In the genomic region with DNA sequence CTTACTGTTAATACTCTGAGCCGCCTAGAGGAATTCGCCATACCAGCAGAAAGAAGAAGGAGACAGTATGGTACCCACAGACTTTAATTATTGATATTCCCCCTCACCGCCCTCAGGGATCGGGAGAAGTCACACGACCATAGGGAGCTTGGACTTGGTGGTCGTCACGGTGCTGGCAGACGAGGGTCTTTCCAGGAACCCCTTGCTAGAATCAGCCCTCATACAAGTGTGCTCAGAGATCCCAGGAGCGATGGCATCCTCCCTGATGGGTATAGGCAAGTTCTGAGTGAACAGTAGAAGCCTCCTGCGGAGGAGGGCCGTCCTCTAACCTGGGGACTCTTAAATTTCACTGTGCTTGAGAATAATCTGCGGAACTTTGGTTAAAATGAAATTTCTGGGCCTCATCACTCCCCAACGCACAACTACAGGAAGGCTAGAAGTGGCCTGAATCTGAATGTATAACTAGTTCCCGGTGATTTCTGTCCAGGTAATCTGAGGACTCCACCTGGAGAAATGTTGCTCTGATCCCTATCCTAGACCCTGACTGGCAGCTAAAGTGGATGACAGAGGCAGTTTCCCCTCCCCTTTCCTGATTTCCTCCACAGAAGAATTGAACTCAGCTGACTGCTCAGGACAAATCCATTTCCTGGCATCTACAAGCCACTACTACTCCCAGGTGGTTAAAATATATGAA, we compare ENCODE assay signal across 8 cellular contexts. TPM values are rescaled to one million over a fixed set of nuclear protein-coding genes. Genes with fewer than 3 reads are reported as not detected.
A peak's percentile ranks its signal among the peaks of the same experiment; 100 is the strongest.
DNase-seq lines count a peak whose midpoint lies in the region; ATAC-seq and TF ChIP-seq lines count a peak whose summit lies in the region.

No MANE protein-coding gene starts in this region.

- H3K14ac ChIP-seq in IMR-90 (replicated peaks; ENCODE audit: low read depth, low read length) = 0 out of 2 replicates have a peak overlapping the region, but pooled peaks have one; percentile 7

- no peak overlapping the region for H3K23ac ChIP-seq in IMR-90 (ENCODE audit: low read depth, low read length)

- 60% methylated on average over 2 of the region's 14 CpGs; no CpG with 5 or more reads in 1 of the 2 experiments for WGBS in IMR-90 (ENCODE audit: extremely low coverage in 2 of 2, insufficient read length in 1 of 2), 2 experiments

- peak overlapping the region; percentile 30 to 79; a peak in 3 of 4 replicates for H4K8ac ChIP-seq in IMR-90 (ENCODE audit: low read depth in 2 of 2, low read length in 2 of 2)

- H3K9me3 ChIP-seq in CD8-positive, alpha-beta memory T cell (ENCODE audit: low read length) = no peaks in the 10 kb centered on the region
- H3K9me3 ChIP-seq in IMR-90 (ENCODE audit: control insufficient read depth, insufficient read depth, low read length) = no peaks in the 10 kb centered on the region
- no peaks in the 10 kb centered on the region for H3K9me3 ChIP-seq in neural progenitor cell (ENCODE audit: low read depth)

- peak overlapping the region; percentile 12 for H2BK5ac ChIP-seq in IMR-90 (ENCODE audit: low read depth, low read length, poor library complexity, severe bottlenecking)

- H3K4me3 Mint-ChIP-seq in CD8-positive, alpha-beta memory T cell = peak overlapping the region; percentile 90 to 97 (median 95)
- peak overlapping the region; percentile 13 for H3K4me3 Mint-ChIP-seq in neural progenitor cell

- H2BK15ac ChIP-seq in IMR-90 (ENCODE audit: low read depth, low read length) = peak overlapping the region; percentile 26; the same call in 2 of the 3 replicates

- peak overlapping the region; percentile 14 for H4K91ac ChIP-seq in IMR-90 (ENCODE audit: insufficient read depth, low read depth, low read length)

- peak overlapping the region; percentile 59 for H2AK5ac ChIP-seq in IMR-90 (ENCODE audit: low read depth, low read length)

- no peak overlapping the region for H4K5ac ChIP-seq in IMR-90 (ENCODE audit: low read depth, low read length)

- no peaks in the 10 kb centered on the region for H3K79me2 ChIP-seq in neural progenitor cell (ENCODE audit: low read depth)

- H3K36me3 ChIP-seq in CD8-positive, alpha-beta memory T cell (ENCODE audit: insufficient read depth, low read length) = no peaks in the 10 kb centered on the region
- H3K36me3 ChIP-seq in IMR-90 (ENCODE audit: control insufficient read depth, insufficient read depth, low read length) (no peaks in the 10 kb centered on the region), neural progenitor cell (no peaks in the 10 kb centered on the region)

- H4K20me1 ChIP-seq in IMR-90 (ENCODE audit: insufficient read depth, low read length) (no peaks in the 10 kb centered on the region), neural progenitor cell (ENCODE audit: low read depth) (peaks cover 22% of the 10 kb centered on the region)

- peaks cover 4 to 14% (median 7%) of the 10 kb centered on the region in 3 donors for H3K4me1 Mint-ChIP-seq in CD8-positive, alpha-beta memory T cell
- H3K4me1 Mint-ChIP-seq in neural progenitor cell = peaks cover 19% of the 10 kb centered on the region

- peak overlapping the region in 4 of 8 donors; percentile 46 to 93 (median 88) for H3K27ac Mint-ChIP-seq in CD8-positive, alpha-beta memory T cell
- H3K27ac Mint-ChIP-seq in neural progenitor cell = no peak overlapping the region

- H3K4me2 ChIP-seq in IMR-90 (ENCODE audit: low read depth, low read length) (no peak overlapping the region; the same call in 1 of the 2 replicates), neural progenitor cell (peak overlapping the region; percentile 92)

- H3K4me1 ChIP-seq in CD8-positive, alpha-beta memory T cell (ENCODE audit: insufficient read depth, low read length) = peaks cover 9% of the 10 kb centered on the region
- peaks cover 10% of the 10 kb centered on the region for H3K4me1 ChIP-seq in IMR-90 (ENCODE audit: control insufficient read depth, insufficient read depth, low read length)
- peaks cover 14% of the 10 kb centered on the region for H3K4me1 ChIP-seq in neural progenitor cell

- H3K36me3 Mint-ChIP-seq in CD8-positive, alpha-beta memory T cell = peaks cover 0 to 6% (median 0%) of the 10 kb centered on the region in 3 donors
- H3K36me3 Mint-ChIP-seq in neural progenitor cell = peaks cover 30% of the 10 kb centered on the region

- no peak overlapping the region for H3K9ac ChIP-seq in IMR-90 (ENCODE audit: low read depth, low read length)
- no peak overlapping the region for H3K9ac ChIP-seq in neural progenitor cell

- peak overlapping the region; percentile 18 for H2AK9ac ChIP-seq in IMR-90 (replicated peaks; ENCODE audit: low read depth, low read length, poor library complexity)

- H3K27me3 ChIP-seq in CD8-positive, alpha-beta memory T cell (ENCODE audit: insufficient read depth, low read length, poor library complexity, severe bottlenecking) = no peaks in the 10 kb centered on the region
- H3K27me3 ChIP-seq in IMR-90 (ENCODE audit: control insufficient read depth, insufficient read depth, low read length) (no peaks in the 10 kb centered on the region; the same call in 1 of the 2 replicates), neural progenitor cell (peaks cover 100% of the 10 kb centered on the region)

- CTCF ChIA-PET in CD8-positive, alpha-beta memory T cell (lab: Charles Lee) = interaction anchor here (1.1 to 6.2 kb wide), 9 partner anchors 8 to 91 kb away, joined by 3 to 73 read pairs (median 9); a partner anchor contains a TSS
- CTCF ChIA-PET in IMR-90 (lab: Yijun Ruan, JAX) = interaction anchor here (1.3 kb wide), 2 partner anchors 10 to 129 kb away, joined by 3 to 5 read pairs; no protein-coding TSS in a partner anchor

- H3K27me3 Mint-ChIP-seq in CD8-positive, alpha-beta memory T cell = peaks cover 5% of the 10 kb centered on the region in 2 donors
- peaks cover 75% of the 10 kb centered on the region for H3K27me3 Mint-ChIP-seq in neural progenitor cell (ENCODE audit: insufficient read depth, low read depth)

- H3K56ac ChIP-seq in IMR-90 (ENCODE audit: extremely low read depth, insufficient read depth, low read length) = no peak overlapping the region

- no peaks in the 10 kb centered on the region for H3K9me3 Mint-ChIP-seq in CD8-positive, alpha-beta memory T cell
- peaks cover 26% of the 10 kb centered on the region for H3K9me3 Mint-ChIP-seq in neural progenitor cell

- in situ Hi-C loops in IMR-90 (cut with MboI; ENCODE audit: low sequenced_read_pairs) = no loop called here

- peak overlapping the region; percentile 97 for H3K4me3 ChIP-seq in CD8-positive, alpha-beta memory T cell (ENCODE audit: low read length)
- H3K4me3 ChIP-seq in IMR-90 (ENCODE audit: insufficient read depth, low read depth, low read length) (no peak overlapping the region), neural progenitor cell (peak overlapping the region; percentile 49)

- H3K18ac ChIP-seq in IMR-90 (ENCODE audit: low read depth, low read length) = no peak overlapping the region; the same call in 1 of the 2 replicates

- no peak overlapping the region for H3K27ac ChIP-seq in CD8-positive, alpha-beta memory T cell (ENCODE audit: low read depth, low read length)
- H3K27ac ChIP-seq in IMR-90 (ENCODE audit: insufficient read depth, low read length) (no peak overlapping the region), neural progenitor cell (no peak overlapping the region)

- peaks cover 14% of the 10 kb centered on the region for H3K9me1 ChIP-seq in IMR-90 (ENCODE audit: insufficient read depth, low read length)

- TF ChIP-seq RAD21 in IMR-90 (IDR thresholded peaks at IDR 0.05; ENCODE audit: low read length) = no peak

- H2BK120ac ChIP-seq in IMR-90 (ENCODE audit: low read depth, low read length) = peak overlapping the region; percentile 6; the same call in 1 of the 2 replicates

- no peak for DNase-seq in CD8-positive, alpha-beta memory T cell
- DNase-seq in IMR-90 (no peak), dermis blood vessel endothelial cell (peak; percentile 77), neural progenitor cell (ENCODE audit: low spot score) (no peak), D341Med (ENCODE audit: low spot score) (no peak), HuH-7.5 (ENCODE audit: low spot score) (no peak), hepatic stellate cell (ENCODE audit: low spot score) (no peak)

- H3F3A ChIP-seq in neural progenitor cell (ENCODE audit: low read depth) = peaks cover 5% of the 10 kb centered on the region

- intact Hi-C loops in IMR-90 (cut with micrococcal nuclease) = loop anchor here (10.0 kb wide), 1 partner anchor 73 kb away; a partner anchor contains a TSS

- ATAC-seq in IMR-90 (ENCODE audit: low read depth) = no peak
- ATAC-seq in HG03342 (IDR thresholded peaks at IDR 0.05; ENCODE audit: unreplicated experiment) = no peak

- TF ChIP-seq CTCF in IMR-90 (conservative IDR thresholded peaks at IDR 0.05; ENCODE audit: low read depth, low read length) (no peak), neural progenitor cell (IDR thresholded peaks at IDR 0.05) (no peak)

- H3K4ac ChIP-seq in IMR-90 (ENCODE audit: low read depth, low read length) = peak overlapping the region; percentile 58

- dilution Hi-C loops in IMR-90 (cut with HindIII; ENCODE audit: low sequenced_read_pairs, unreplicated experiment) = no loop called here

- peak overlapping the region; percentile 41; the same call in 1 of the 2 replicates for H2BK20ac ChIP-seq in IMR-90 (ENCODE audit: low read depth, low read length)

- H2AFZ ChIP-seq in IMR-90 (replicated peaks; ENCODE audit: low read length, poor library complexity) = peak overlapping the region; percentile 89
- H2AFZ ChIP-seq in neural progenitor cell (replicated peaks) = no peak overlapping the region

- POLR2A ChIA-PET in CD8-positive, alpha-beta memory T cell (lab: Charles Lee) = interaction anchor here (0.5 to 1.5 kb wide), 6 partner anchors 10 to 1522 kb away, joined by 3 to 23 read pairs (median 12); a partner anchor contains a TSS
- POLR2A ChIA-PET in IMR-90 (lab: Charles Lee; ENCODE audit: unreplicated experiment) = no interaction called here

- TF ChIP-seq POLR2A in IMR-90 (IDR thresholded peaks at IDR 0.05; ENCODE audit: low read depth, low read length) = no peak

- no TSS peak for BruUV-seq in IMR-90 (replicated peaks; lab: Mats Ljungman, UMichigan)

- H3K79me1 ChIP-seq in IMR-90 (ENCODE audit: low read depth in 1 of 2, low read length in 2 of 2) = no peaks in the 10 kb centered on the region; a peak in 1 of 4 replicates

RNA-seq across cellular contexts. Expression of a gene that starts 4.5 kb away (rescaled TPM):
- total RNA-seq in CD8-positive, alpha-beta memory T cell = under 1 TPM; 0.24 to 0.40 TPM
- not detected for polyA plus RNA-seq in CD8-positive, alpha-beta memory T cell
- total RNA-seq in IMR-90 (2012; rRNA removed) (not detected in 2 replicates), dermis blood vessel endothelial cell (0.23 and 0.51 TPM in 2 replicates), neural progenitor cell (ENCODE audit: low replicate concordance) (not detected in 2 replicates)
- not detected in 2 replicates for polyA plus RNA-seq in IMR-90 (2012; rRNA removed)
- 0.03 TPM in 1 of 2 replicates, not detected in the other for polyA plus RNA-seq in IMR-90 (2012; cell fraction: cytosol; rRNA removed)
- not detected in 2 replicates for polyA plus RNA-seq in IMR-90 (2012; cell fraction: nucleus; rRNA removed; ENCODE audit: low replicate concordance)

RNA-seq across cellular contexts. Expression of a gene that starts 7.8 kb away (rescaled TPM):
- 1 to 10 TPM; 4.6 to 6.4 TPM for total RNA-seq in CD8-positive, alpha-beta memory T cell
- not detected for polyA plus RNA-seq in CD8-positive, alpha-beta memory T cell
- total RNA-seq in IMR-90 (2012; rRNA removed) (0.54 and 0.83 TPM in 2 replicates), dermis blood vessel endothelial cell (0.51 and 1.3 TPM in 2 replicates), neural progenitor cell (ENCODE audit: low replicate concordance) (0.39 and 7.5 TPM in 2 replicates)
- polyA plus RNA-seq in IMR-90 (2012; rRNA removed) = 24.8 and 27.8 TPM in 2 replicates
- polyA plus RNA-seq in IMR-90 (2012; cell fraction: cytosol; rRNA removed) = 27.1 and 28.3 TPM in 2 replicates
- 14.9 and 33.1 TPM in 2 replicates for polyA plus RNA-seq in IMR-90 (2012; cell fraction: nucleus; rRNA removed; ENCODE audit: low replicate concordance)

RNA-seq across cellular contexts. Expression of a gene that starts 14.5 kb away (rescaled TPM):
- total RNA-seq in CD8-positive, alpha-beta memory T cell = under 1 TPM; 0.35 to 0.77 TPM
- polyA plus RNA-seq in CD8-positive, alpha-beta memory T cell = not detected
- total RNA-seq in IMR-90 (2012; rRNA removed) = under 0.01 TPM in 1 of 2 replicates, not detected in the other
- polyA plus RNA-seq in IMR-90 (2012; rRNA removed) = 0.12 and 0.20 TPM in 2 replicates
- 0.10 and 0.11 TPM in 2 replicates for polyA plus RNA-seq in IMR-90 (2012; cell fraction: cytosol; rRNA removed)
- polyA plus RNA-seq in IMR-90 (2012; cell fraction: nucleus; rRNA removed; ENCODE audit: low replicate concordance) = 1.7 and 2.7 TPM in 2 replicates
- 84.4 and 95.4 TPM in 2 replicates for total RNA-seq in dermis blood vessel endothelial cell
- total RNA-seq in neural progenitor cell (ENCODE audit: low replicate concordance) = 0.26 and 0.81 TPM in 2 replicates

RNA-seq across cellular contexts. Expression of a gene that starts 52.7 kb away (rescaled TPM):
- 10 to 100 TPM; 12.3 to 13.2 TPM for total RNA-seq in CD8-positive, alpha-beta memory T cell
- 4.4 TPM for polyA plus RNA-seq in CD8-positive, alpha-beta memory T cell
- total RNA-seq in IMR-90 (2012; rRNA removed) = 5.0 and 6.4 TPM in 2 replicates
- polyA plus RNA-seq in IMR-90 (2012; rRNA removed) = 4.8 and 6.0 TPM in 2 replicates
- polyA plus RNA-seq in IMR-90 (2012; cell fraction: cytosol; rRNA removed) = 2.5 and 2.6 TPM in 2 replicates
- polyA plus RNA-seq in IMR-90 (2012; cell fraction: nucleus; rRNA removed; ENCODE audit: low replicate concordance) = 6.8 and 33.8 TPM in 2 replicates
- total RNA-seq in dermis blood vessel endothelial cell = 7.8 and 11.9 TPM in 2 replicates
- 35.8 and 41.9 TPM in 2 replicates for total RNA-seq in neural progenitor cell (ENCODE audit: low replicate concordance)

Comparison
In these comparisons a context has a peak if more than half of its experiments do, and no peak if none do; other contexts are left out.
1. RNA of a gene that starts 14.5 kb away (total RNA-seq): 84.4 to 95.4 TPM in dermis blood vessel endothelial cell; 0.35 to 0.77 TPM in CD8-positive, alpha-beta memory T cell, 0.26 to 0.81 TPM in neural progenitor cell and under 0.01 TPM in IMR-90; every median in the first group is over 10 times any median in the second.